9 cellular contexts compared by ENCODE assay signal in the genomic region with DNA sequence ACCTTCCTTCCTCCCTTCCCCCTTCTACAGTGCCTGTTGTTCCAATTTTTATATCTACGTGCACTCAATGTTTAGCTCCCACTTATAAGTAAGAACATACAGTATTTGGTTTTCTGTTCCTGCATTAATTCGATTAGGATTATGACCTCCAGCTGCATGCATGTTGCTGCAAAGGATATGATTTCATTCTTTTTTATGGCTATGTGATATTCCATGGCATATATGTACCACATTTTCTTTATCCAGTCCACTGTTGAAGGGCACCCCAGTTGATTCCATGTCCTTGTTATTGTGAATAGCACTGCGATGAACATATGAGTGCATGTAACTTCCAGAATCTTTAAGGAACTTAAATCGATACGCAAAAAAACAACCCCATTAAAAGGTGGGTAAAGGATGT. TPM values are rescaled to one million over a fixed set of nuclear protein-coding genes. Genes with fewer than 3 reads are reported as not detected.
"Had no signal": no experiment of that assay in that cellular context is flagged by ENCODE, and none has a peak within 500 bp of the region (broad histone marks: within the 10 kb centered on the region; RNA-seq: fewer than 3 reads in every experiment).

No MANE protein-coding gene starts in this region.

- DNase-seq: GDM1, GF-D8 had no signal

- ATAC-seq: GM12878 had no signal

- FAIRE-seq: G401.6, GM12878, GM12891, GM12892, GM18507, GM19239 had no signal

- H3K4me3 ChIP-seq: GM12878 had no signal

RNA-seq across cellular contexts. Expression of gene GNG11, which starts 42.7 kb away (rescaled TPM):
- total RNA-seq: G401 had no signal

RNA-seq across cellular contexts. Expression of gene GNGT1, which starts 57.9 kb away (rescaled TPM):
- total RNA-seq: G401, GM12878 had no signal
- polyA plus RNA-seq: GM12878 had no signal
